1 cellular context compared by ENCODE assay signal in the genomic region with DNA sequence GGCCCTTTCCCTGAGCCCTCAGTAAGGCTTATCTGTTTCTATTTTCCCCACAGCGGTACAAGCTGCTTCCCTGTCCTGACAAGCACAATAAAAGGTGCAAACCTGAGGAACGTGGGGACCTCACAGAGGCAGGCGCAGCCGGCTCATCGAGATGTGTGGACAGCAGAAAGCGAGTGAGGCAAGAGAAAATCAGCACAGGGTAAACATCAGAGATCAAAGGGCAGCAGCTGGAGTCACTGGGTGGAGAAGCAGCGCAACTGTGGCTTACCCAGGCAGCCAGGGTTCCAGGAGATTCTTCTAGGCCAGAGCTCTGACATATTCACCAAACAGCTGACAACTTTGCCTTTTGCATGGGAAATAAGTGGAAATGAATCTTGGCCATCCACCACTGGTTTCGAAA.
TF ChIP-seq lines count a peak whose summit lies in the region.

No MANE protein-coding gene starts in this region.

TF ChIP-seq in HepG2, 621 proteins besides CTCF, POLR2A, EP300 and RAD21 (continued from another document and continues in another):
- TF ChIP-seq KDM5A (IDR thresholded peaks at IDR 0.05; ENCODE audit: borderline replicate concordance, low read length) (no peak), ZNF124 (CRISPR knock-in tag; IDR thresholded peaks at IDR 0.05) (peak; percentile 59; the same call in 1 of the 2 replicates), ARNT2 (CRISPR knock-in tag; IDR thresholded peaks at IDR 0.05; ENCODE audit: low read depth) (no peak), CEBPG (CRISPR knock-in tag; IDR thresholded peaks at IDR 0.05) (peak; percentile 90), MED1 (CRISPR knock-in tag; IDR thresholded peaks at IDR 0.05) (peak; percentile 60), JUN (CRISPR knock-in tag; IDR thresholded peaks at IDR 0.05) (no peak), ZBTB7B (CRISPR knock-in tag; IDR thresholded peaks at IDR 0.05) (no peak), ZNF777 (CRISPR knock-in tag; IDR thresholded peaks at IDR 0.05) (no peak), KLF6 (CRISPR knock-in tag; IDR thresholded peaks at IDR 0.05) (no peak), ZNF652 (CRISPR knock-in tag; IDR thresholded peaks at IDR 0.05; ENCODE audit: borderline replicate concordance, low read depth) (no peak), SMAD3 (CRISPR knock-in tag; IDR thresholded peaks at IDR 0.05) (peak; percentile 32; the same call in 1 of the 2 replicates), ZNF260 (CRISPR knock-in tag; IDR thresholded peaks at IDR 0.05; ENCODE audit: borderline replicate concordance, low read depth) (no peak), HHEX (CRISPR knock-in tag; IDR thresholded peaks at IDR 0.05) (no peak), HES4 (CRISPR knock-in tag; IDR thresholded peaks at IDR 0.05; ENCODE audit: borderline replicate concordance) (no peak), ZNF251 (CRISPR knock-in tag; IDR thresholded peaks at IDR 0.05) (no peak), ZSCAN30 (CRISPR knock-in tag; IDR thresholded peaks at IDR 0.05) (no peak), SPEN (CRISPR knock-in tag; IDR thresholded peaks at IDR 0.05; ENCODE audit: low read depth) (no peak; the same call in 1 of the 2 replicates), ZNF891 (CRISPR knock-in tag; IDR thresholded peaks at IDR 0.05) (no peak), GTF2F1 (IDR thresholded peaks at IDR 0.05; ENCODE audit: low read length) (no peak), ZMYM3 (CRISPR knock-in tag; IDR thresholded peaks at IDR 0.05) (peak; percentile 71; the same call in 1 of the 2 replicates), ASH2L (IDR thresholded peaks at IDR 0.05; ENCODE audit: insufficient read length, low read depth, low read length) (no peak), ZFP36L2 (CRISPR knock-in tag; IDR thresholded peaks at IDR 0.05) (no peak), STAG1 (CRISPR knock-in tag; IDR thresholded peaks at IDR 0.05) (peak; percentile 30; the same call in 1 of the 2 replicates), DNMT1 (CRISPR knock-in tag; IDR thresholded peaks at IDR 0.05) (no peak), DMAP1 (CRISPR knock-in tag; IDR thresholded peaks at IDR 0.05) (no peak), ZNF101 (CRISPR knock-in tag; IDR thresholded peaks at IDR 0.05; ENCODE audit: borderline replicate concordance, low read depth) (no peak), SP4 (CRISPR knock-in tag; IDR thresholded peaks at IDR 0.05) (no peak), NFRKB (IDR thresholded peaks at IDR 0.05) (no peak), ZNF747 (CRISPR knock-in tag; IDR thresholded peaks at IDR 0.05; ENCODE audit: borderline replicate concordance) (no peak), ZNF782 (CRISPR knock-in tag; IDR thresholded peaks at IDR 0.05; ENCODE audit: borderline replicate concordance) (no peak), CC2D1A (CRISPR knock-in tag; IDR thresholded peaks at IDR 0.05) (no peak), MBD4 (IDR thresholded peaks at IDR 0.05; ENCODE audit: borderline replicate concordance, low read length) (no peak), ZNF333 (CRISPR knock-in tag; IDR thresholded peaks at IDR 0.05; ENCODE audit: borderline replicate concordance) (no peak), TBX3 (IDR thresholded peaks at IDR 0.05; ENCODE audit: borderline replicate concordance) (no peak), PHF21A (CRISPR knock-in tag; IDR thresholded peaks at IDR 0.05) (peak; percentile 98)
- TF ChIP-seq, protein P1, sequence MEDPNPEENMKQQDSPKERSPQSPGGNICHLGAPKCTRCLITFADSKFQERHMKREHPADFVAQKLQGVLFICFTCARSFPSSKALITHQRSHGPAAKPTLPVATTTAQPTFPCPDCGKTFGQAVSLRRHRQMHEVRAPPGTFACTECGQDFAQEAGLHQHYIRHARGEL (CRISPR knock-in tag; IDR thresholded peaks at IDR 0.05): no peak
- TF ChIP-seq, protein P2, sequence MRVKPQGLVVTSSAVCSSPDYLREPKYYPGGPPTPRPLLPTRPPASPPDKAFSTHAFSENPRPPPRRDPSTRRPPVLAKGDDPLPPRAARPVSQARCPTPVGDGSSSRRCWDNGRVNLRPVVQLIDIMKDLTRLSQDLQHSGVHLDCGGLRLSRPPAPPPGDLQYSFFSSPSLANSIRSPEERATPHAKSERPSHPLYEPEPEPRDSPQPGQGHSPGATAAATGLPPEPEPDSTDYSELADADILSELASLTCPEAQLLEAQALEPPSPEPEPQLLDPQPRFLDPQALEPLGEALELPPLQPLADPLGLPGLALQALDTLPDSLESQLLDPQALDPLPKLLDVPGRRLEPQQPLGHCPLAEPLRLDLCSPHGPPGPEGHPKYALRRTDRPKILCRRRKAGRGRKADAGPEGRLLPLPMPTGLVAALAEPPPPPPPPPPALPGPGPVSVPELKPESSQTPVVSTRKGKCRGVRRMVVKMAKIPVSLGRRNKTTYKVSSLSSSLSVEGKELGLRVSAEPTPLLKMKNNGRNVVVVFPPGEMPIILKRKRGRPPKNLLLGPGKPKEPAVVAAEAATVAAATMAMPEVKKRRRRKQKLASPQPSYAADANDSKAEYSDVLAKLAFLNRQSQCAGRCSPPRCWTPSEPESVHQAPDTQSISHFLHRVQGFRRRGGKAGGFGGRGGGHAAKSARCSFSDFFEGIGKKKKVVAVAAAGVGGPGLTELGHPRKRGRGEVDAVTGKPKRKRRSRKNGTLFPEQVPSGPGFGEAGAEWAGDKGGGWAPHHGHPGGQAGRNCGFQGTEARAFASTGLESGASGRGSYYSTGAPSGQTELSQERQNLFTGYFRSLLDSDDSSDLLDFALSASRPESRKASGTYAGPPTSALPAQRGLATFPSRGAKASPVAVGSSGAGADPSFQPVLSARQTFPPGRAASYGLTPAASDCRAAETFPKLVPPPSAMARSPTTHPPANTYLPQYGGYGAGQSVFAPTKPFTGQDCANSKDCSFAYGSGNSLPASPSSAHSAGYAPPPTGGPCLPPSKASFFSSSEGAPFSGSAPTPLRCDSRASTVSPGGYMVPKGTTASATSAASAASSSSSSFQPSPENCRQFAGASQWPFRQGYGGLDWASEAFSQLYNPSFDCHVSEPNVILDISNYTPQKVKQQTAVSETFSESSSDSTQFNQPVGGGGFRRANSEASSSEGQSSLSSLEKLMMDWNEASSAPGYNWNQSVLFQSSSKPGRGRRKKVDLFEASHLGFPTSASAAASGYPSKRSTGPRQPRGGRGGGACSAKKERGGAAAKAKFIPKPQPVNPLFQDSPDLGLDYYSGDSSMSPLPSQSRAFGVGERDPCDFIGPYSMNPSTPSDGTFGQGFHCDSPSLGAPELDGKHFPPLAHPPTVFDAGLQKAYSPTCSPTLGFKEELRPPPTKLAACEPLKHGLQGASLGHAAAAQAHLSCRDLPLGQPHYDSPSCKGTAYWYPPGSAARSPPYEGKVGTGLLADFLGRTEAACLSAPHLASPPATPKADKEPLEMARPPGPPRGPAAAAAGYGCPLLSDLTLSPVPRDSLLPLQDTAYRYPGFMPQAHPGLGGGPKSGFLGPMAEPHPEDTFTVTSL (CRISPR knock-in tag; IDR thresholded peaks at IDR 0.05; ENCODE audit: borderline replicate concordance): peak; percentile 82
- TF ChIP-seq, protein P3, sequence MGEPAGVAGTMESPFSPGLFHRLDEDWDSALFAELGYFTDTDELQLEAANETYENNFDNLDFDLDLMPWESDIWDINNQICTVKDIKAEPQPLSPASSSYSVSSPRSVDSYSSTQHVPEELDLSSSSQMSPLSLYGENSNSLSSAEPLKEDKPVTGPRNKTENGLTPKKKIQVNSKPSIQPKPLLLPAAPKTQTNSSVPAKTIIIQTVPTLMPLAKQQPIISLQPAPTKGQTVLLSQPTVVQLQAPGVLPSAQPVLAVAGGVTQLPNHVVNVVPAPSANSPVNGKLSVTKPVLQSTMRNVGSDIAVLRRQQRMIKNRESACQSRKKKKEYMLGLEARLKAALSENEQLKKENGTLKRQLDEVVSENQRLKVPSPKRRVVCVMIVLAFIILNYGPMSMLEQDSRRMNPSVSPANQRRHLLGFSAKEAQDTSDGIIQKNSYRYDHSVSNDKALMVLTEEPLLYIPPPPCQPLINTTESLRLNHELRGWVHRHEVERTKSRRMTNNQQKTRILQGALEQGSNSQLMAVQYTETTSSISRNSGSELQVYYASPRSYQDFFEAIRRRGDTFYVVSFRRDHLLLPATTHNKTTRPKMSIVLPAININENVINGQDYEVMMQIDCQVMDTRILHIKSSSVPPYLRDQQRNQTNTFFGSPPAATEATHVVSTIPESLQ (CRISPR knock-in tag; conservative IDR thresholded peaks at IDR 0.05): no peak
- TF ChIP-seq, protein P4, sequence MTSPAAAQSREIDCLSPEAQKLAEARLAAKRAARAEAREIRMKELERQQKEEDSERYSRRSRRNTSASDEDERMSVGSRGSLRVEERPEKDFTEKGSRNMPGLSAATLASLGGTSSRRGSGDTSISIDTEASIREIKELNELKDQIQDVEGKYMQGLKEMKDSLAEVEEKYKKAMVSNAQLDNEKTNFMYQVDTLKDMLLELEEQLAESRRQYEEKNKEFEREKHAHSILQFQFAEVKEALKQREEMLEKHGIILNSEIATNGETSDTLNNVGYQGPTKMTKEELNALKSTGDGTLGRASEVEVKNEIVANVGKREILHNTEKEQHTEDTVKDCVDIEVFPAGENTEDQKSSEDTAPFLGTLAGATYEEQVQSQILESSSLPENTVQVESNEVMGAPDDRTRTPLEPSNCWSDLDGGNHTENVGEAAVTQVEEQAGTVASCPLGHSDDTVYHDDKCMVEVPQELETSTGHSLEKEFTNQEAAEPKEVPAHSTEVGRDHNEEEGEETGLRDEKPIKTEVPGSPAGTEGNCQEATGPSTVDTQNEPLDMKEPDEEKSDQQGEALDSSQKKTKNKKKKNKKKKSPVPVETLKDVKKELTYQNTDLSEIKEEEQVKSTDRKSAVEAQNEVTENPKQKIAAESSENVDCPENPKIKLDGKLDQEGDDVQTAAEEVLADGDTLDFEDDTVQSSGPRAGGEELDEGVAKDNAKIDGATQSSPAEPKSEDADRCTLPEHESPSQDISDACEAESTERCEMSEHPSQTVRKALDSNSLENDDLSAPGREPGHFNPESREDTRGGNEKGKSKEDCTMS (CRISPR knock-in tag; conservative IDR thresholded peaks at IDR 0.05): no peak
- TF ChIP-seq, protein P5, sequence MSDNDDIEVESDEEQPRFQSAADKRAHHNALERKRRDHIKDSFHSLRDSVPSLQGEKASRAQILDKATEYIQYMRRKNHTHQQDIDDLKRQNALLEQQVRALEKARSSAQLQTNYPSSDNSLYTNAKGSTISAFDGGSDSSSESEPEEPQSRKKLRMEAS (IDR thresholded peaks at IDR 0.05): 0 out of 2 replicates have a peak, but pooled peaks have one; percentile 51
- TF ChIP-seq, protein P6, sequence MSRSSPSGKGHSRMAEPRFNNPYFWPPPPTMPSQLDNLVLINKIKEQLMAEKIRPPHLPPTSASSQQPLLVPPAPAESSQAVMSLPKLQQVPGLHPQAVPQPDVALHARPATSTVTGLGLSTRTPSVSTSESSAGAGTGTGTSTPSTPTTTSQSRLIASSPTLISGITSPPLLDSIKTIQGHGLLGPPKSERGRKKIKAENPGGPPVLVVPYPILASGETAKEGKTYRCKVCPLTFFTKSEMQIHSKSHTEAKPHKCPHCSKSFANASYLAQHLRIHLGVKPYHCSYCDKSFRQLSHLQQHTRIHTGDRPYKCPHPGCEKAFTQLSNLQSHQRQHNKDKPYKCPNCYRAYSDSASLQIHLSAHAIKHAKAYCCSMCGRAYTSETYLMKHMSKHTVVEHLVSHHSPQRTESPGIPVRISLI (CRISPR knock-in tag; IDR thresholded peaks at IDR 0.05; ENCODE audit: borderline replicate concordance): no peak
- TF ChIP-seq, protein P7, sequence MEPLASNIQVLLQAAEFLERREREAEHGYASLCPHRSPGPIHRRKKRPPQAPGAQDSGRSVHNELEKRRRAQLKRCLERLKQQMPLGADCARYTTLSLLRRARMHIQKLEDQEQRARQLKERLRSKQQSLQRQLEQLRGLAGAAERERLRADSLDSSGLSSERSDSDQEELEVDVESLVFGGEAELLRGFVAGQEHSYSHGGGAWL (CRISPR knock-in tag; IDR thresholded peaks at IDR 0.05): no peak
- TF ChIP-seq, protein P8, sequence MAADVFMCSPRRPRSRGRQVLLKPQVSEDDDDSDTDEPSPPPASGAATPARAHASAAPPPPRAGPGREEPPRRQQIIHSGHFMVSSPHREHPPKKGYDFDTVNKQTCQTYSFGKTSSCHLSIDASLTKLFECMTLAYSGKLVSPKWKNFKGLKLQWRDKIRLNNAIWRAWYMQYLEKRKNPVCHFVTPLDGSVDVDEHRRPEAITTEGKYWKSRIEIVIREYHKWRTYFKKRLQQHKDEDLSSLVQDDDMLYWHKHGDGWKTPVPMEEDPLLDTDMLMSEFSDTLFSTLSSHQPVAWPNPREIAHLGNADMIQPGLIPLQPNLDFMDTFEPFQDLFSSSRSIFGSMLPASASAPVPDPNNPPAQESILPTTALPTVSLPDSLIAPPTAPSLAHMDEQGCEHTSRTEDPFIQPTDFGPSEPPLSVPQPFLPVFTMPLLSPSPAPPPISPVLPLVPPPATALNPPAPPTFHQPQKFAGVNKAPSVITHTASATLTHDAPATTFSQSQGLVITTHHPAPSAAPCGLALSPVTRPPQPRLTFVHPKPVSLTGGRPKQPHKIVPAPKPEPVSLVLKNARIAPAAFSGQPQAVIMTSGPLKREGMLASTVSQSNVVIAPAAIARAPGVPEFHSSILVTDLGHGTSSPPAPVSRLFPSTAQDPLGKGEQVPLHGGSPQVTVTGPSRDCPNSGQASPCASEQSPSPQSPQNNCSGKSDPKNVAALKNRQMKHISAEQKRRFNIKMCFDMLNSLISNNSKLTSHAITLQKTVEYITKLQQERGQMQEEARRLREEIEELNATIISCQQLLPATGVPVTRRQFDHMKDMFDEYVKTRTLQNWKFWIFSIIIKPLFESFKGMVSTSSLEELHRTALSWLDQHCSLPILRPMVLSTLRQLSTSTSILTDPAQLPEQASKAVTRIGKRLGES (CRISPR knock-in tag; IDR thresholded peaks at IDR 0.05; ENCODE audit: borderline replicate concordance): no peak
- TF ChIP-seq, protein P9, sequence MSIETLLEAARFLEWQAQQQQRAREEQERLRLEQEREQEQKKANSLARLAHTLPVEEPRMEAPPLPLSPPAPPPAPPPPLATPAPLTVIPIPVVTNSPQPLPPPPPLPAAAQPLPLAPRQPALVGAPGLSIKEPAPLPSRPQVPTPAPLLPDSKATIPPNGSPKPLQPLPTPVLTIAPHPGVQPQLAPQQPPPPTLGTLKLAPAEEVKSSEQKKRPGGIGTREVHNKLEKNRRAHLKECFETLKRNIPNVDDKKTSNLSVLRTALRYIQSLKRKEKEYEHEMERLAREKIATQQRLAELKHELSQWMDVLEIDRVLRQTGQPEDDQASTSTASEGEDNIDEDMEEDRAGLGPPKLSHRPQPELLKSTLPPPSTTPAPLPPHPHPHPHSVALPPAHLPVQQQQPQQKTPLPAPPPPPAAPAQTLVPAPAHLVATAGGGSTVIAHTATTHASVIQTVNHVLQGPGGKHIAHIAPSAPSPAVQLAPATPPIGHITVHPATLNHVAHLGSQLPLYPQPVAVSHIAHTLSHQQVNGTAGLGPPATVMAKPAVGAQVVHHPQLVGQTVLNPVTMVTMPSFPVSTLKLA (IDR thresholded peaks at IDR 0.05): no peak
- TF ChIP-seq, protein P10, sequence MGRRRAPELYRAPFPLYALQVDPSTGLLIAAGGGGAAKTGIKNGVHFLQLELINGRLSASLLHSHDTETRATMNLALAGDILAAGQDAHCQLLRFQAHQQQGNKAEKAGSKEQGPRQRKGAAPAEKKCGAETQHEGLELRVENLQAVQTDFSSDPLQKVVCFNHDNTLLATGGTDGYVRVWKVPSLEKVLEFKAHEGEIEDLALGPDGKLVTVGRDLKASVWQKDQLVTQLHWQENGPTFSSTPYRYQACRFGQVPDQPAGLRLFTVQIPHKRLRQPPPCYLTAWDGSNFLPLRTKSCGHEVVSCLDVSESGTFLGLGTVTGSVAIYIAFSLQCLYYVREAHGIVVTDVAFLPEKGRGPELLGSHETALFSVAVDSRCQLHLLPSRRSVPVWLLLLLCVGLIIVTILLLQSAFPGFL (CRISPR knock-in tag; IDR thresholded peaks at IDR 0.05): no peak
